In genomic region chr15:60773893-60774292, GRCh38 we compare ENCODE assay signal across 2 cellular contexts.
TF ChIP-seq lines count a peak whose summit lies in the region.

No MANE protein-coding gene starts in this region.

TF ChIP-seq in IMR-90, 13 proteins besides CTCF, POLR2A, EP300 and RAD21:
- TF ChIP-seq RCOR1 (IDR thresholded peaks at IDR 0.05; ENCODE audit: insufficient replicate concordance, low read length) = no peak
- TF ChIP-seq ELK1 (IDR thresholded peaks at IDR 0.05; ENCODE audit: borderline replicate concordance, low read depth, low read length) = no peak

TF ChIP-seq in H1, 55 proteins besides CTCF, POLR2A, EP300 and RAD21:
- TF ChIP-seq KDM5A (IDR thresholded peaks at IDR 0.05; ENCODE audit: low read length) (no peak), TEAD4 (IDR thresholded peaks at IDR 0.05; ENCODE audit: low read depth, low read length) (no peak), SP1 (IDR thresholded peaks at IDR 0.05; ENCODE audit: low read depth, low read length) (no peak), SAP30 (IDR thresholded peaks at IDR 0.05; ENCODE audit: insufficient read depth, insufficient replicate concordance, low read length) (no peak), KDM1A (IDR thresholded peaks at IDR 0.05; ENCODE audit: borderline replicate concordance, low read length) (no peak), RBBP5 (IDR thresholded peaks at IDR 0.05; ENCODE audit: borderline replicate concordance, low read depth, low read length) (no peak), JUND (IDR thresholded peaks at IDR 0.05; ENCODE audit: low read length) (no peak), FOSL1 (IDR thresholded peaks at IDR 0.05; ENCODE audit: insufficient read depth, low read depth, low read length) (no peak), SP2 (IDR thresholded peaks at IDR 0.05; ENCODE audit: low read length) (no peak), SUZ12 (IDR thresholded peaks at IDR 0.05; ENCODE audit: low read length) (no peak), SIRT6 (IDR thresholded peaks at IDR 0.05; ENCODE audit: low read length) (no peak), ZNF274 (IDR thresholded peaks at IDR 0.05; ENCODE audit: borderline replicate concordance, extremely low read depth, low read length) (no peak), NANOG (IDR thresholded peaks at IDR 0.05; ENCODE audit: insufficient read depth, low read depth, low read length, poor library complexity, severe bottlenecking) (no peak), GTF2F1 (IDR thresholded peaks at IDR 0.05; ENCODE audit: borderline replicate concordance, low read depth, low read length) (no peak), PHF8 (conservative IDR thresholded peaks at IDR 0.05; ENCODE audit: low read depth, low read length) (no peak), SIN3A (conservative IDR thresholded peaks at IDR 0.05 in 1 of 2, IDR thresholded peaks at IDR 0.05 in 1 of 2; ENCODE audit: low read depth in 1 of 2, low read length in 2 of 2) (no peak), BACH1 (IDR thresholded peaks at IDR 0.05; ENCODE audit: low read length) (no peak), MAFK (IDR thresholded peaks at IDR 0.05; ENCODE audit: low read depth, low read length) (no peak), RNF2 (IDR thresholded peaks at IDR 0.05; ENCODE audit: borderline replicate concordance, low read depth, low read length, missing control alignments, poor library complexity, severe bottlenecking) (no peak), E2F6 (IDR thresholded peaks at IDR 0.05) (no peak)
